ENCODE assay signal across 8 cellular contexts in the genomic region with DNA sequence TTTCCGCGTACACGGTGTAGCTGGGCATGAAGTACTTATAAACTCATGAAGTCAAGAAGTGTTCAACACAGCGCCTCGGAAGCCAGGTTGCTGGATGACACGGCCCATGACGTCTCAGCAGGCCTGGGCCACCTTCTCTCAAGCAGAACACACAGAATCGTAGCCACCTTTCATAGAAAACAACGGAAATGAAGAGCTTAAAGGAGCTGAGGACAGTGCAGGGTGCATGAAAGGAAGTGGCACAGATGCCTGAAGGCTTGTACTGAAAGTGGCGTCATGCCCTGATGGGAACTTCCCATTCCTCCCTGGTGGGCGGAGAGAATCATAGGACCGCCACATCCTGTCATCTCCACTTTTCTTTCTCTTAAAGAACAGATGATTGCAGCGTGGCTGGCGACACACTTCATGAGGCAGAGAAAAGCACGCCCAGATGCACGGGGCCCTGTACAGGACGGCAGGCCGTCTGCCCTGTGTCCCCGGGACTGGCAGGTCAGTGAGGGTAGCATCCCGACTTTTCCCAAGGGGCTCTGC. TPM values are rescaled to one million over a fixed set of nuclear protein-coding genes. Genes with fewer than 3 reads are reported as not detected.
DNase-seq lines count a peak whose midpoint lies in the region; ATAC-seq and TF ChIP-seq lines count a peak whose summit lies in the region.
"Had no signal": no experiment of that assay in that cellular context is flagged by ENCODE, and none has a peak within 500 bp of the region (broad histone marks: within the 10 kb centered on the region; RNA-seq: fewer than 3 reads in every experiment).

No MANE protein-coding gene starts in this region.

- intact Hi-C loops in activated B cell treated with CpG ODN at 0.5 μM for 24 hours (cut with micrococcal nuclease), result loop anchor here (1.0 to 5.0 kb wide), 9 partner anchors 12 to 102 kb away; partner anchors contain the start of gene HDAC4
- intact Hi-C loops in dorsolateral prefrontal cortex (cut with DNase I), result loop anchor here in 1 of 2 donors (10.0 kb wide), 2 partner anchors 565 to 615 kb away; no protein-coding TSS in a partner anchor

- H3K27ac ChIP-seq in dorsolateral prefrontal cortex, result peak overlapping the region in 30 of 59 donors; percentile 3 to 64 (median 38)
- H3K27ac ChIP-seq: psoas muscle had no signal

- H3K4me3 Mint-ChIP-seq in activated B cell treated with CpG ODN at 0.5 μM for 24 hours, result peak overlapping the region; percentile 74
- no peak overlapping the region for H3K4me3 Mint-ChIP-seq in osteocyte (ENCODE audit: unreplicated experiment)

- CTCF ChIA-PET in activated B cell treated with CpG ODN at 0.5 μM for 24 hours (lab: Charles Lee), result interaction anchor here (0.6 to 1.6 kb wide), 7 partner anchors 8 to 102 kb away, joined by 3 to 17 read pairs (median 3); partner anchors contain the start of gene HDAC4

- H3K4me3 ChIP-seq in dorsolateral prefrontal cortex, result peak overlapping the region in 2 of 59 donors; percentile 5 to 7
- H3K4me3 ChIP-seq: psoas muscle had no signal

- DNase-seq in activated B cell treated with CpG ODN at 0.5 μM for 24 hours (peak; percentile 65), dorsolateral prefrontal cortex (peak in 5 of 10 donors; percentile 20 to 69 (median 58)), HK-2 (ENCODE audit: unreplicated experiment) (no peak), osteocyte (ENCODE audit: extremely low spot score, unreplicated experiment) (no peak)
- DNase-seq in stimulated activated CD4-positive, alpha-beta T cell treated with anti-CD3 and anti-CD28 coated beads, Interleukin-4, amount 100 ng/mL, for 1 hour, result peak; percentile 69

- TF ChIP-seq CTCF in activated B cell treated with CpG ODN at 0.5 μM for 24 hours (IDR thresholded peaks at IDR 0.05) (no peak), dorsolateral prefrontal cortex (IDR thresholded peaks at IDR 0.05 in 54 of 56, conservative IDR thresholded peaks at IDR 0.05 in 2 of 56; ENCODE audit: low read depth in 1 of 56, partially characterized antibody in 56 of 56) (no peak), osteocyte (IDR thresholded peaks at IDR 0.05) (no peak)

- ATAC-seq in GM19023 (IDR thresholded peaks at IDR 0.05; ENCODE audit: unreplicated experiment) (peak; percentile 73), HG03060 (IDR thresholded peaks at IDR 0.05; ENCODE audit: low read depth, unreplicated experiment) (peak; percentile 77), activated B cell treated with CpG ODN at 0.5 μM for 24 hours (ENCODE audit: low read depth) (peak; percentile 91)

- no peaks in the 10 kb centered on the region for H3K36me3 Mint-ChIP-seq in activated B cell treated with CpG ODN at 0.5 μM for 24 hours (ENCODE audit: low read depth)
- H3K36me3 Mint-ChIP-seq in osteocyte (ENCODE audit: unreplicated experiment), result no peaks in the 10 kb centered on the region

- H3K27ac Mint-ChIP-seq in activated B cell treated with CpG ODN at 0.5 μM for 24 hours, result peak overlapping the region; percentile 89
- no peak overlapping the region for H3K27ac Mint-ChIP-seq in osteocyte (ENCODE audit: unreplicated experiment)

- H3K4me1 Mint-ChIP-seq in activated B cell treated with CpG ODN at 0.5 μM for 24 hours (peaks cover 8% of the 10 kb centered on the region), osteocyte (ENCODE audit: unreplicated experiment) (peaks cover 5% of the 10 kb centered on the region)

- H3K9me3 Mint-ChIP-seq in activated B cell treated with CpG ODN at 0.5 μM for 24 hours (no peaks in the 10 kb centered on the region), osteocyte (ENCODE audit: unreplicated experiment) (no peaks in the 10 kb centered on the region)

- H3K27me3 Mint-ChIP-seq in activated B cell treated with CpG ODN at 0.5 μM for 24 hours (no peaks in the 10 kb centered on the region), osteocyte (ENCODE audit: unreplicated experiment) (no peaks in the 10 kb centered on the region)

- H3K27me3 ChIP-seq in dorsolateral prefrontal cortex, result no peaks in the 10 kb centered on the region

- POLR2A ChIA-PET in activated B cell treated with CpG ODN at 0.5 μM for 24 hours (lab: Charles Lee), result interaction anchor here (0.6 to 4.1 kb wide), 10 partner anchors 11 to 103 kb away, joined by 3 to 75 read pairs (median 4); partner anchors contain the start of gene HDAC4

RNA-seq across cellular contexts. Expression of gene HDAC4, which starts 31.1 kb away (rescaled TPM):
- total RNA-seq in activated B cell treated with CpG ODN at 0.5 μM for 24 hours, result 30.9 and 31.9 TPM in 2 replicates
- total RNA-seq in dorsolateral prefrontal cortex, result 100 to 1,000 TPM in 51 of 120 experiments, 10 to 100 TPM in 69; 57.4 to 167 (median 97.8) TPM
- total RNA-seq in osteocyte, result 30.3 and 32.2 TPM in 2 replicates

Comparison
In these comparisons a context has a peak if more than half of its experiments do, and no peak if none do; other contexts are left out.
1. DNase-seq: peak in activated B cell treated with CpG ODN at 0.5 μM for 24 hours (single experiment) and stimulated activated CD4-positive, alpha-beta T cell treated with anti-CD3 and anti-CD28 coated beads, Interleukin-4, amount 100 ng/mL, for 1 hour (single experiment); none in HK-2 (single experiment) and osteocyte (single experiment).
2. Peak in every context shown above with its lines, with median percentiles within 50 percentile points of each other: ATAC-seq.